12 cellular contexts compared by ENCODE assay signal in the genomic region with DNA sequence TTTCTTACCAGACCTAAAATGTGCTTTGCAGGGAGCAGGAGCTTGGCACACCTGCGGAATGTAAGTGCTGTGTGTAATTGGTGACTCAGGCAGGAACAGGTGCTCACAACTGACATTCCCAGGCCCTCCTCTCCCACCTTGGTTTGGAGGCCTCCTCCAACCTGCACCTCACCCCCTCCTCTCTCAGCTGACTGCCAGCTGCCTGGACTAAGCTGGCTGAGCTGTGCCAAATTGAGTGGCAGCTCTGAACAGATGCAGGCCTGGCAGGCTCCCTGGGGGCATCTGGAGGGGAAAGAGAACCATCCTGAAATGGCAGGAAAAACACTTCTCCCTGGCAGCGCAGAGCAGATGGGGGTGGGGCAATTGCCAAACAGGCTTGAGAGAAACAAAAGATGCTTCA.
DNase-seq lines count a peak whose midpoint lies in the region; ATAC-seq, FAIRE-seq and TF ChIP-seq lines count a peak whose summit lies in the region.
"Had no signal": no experiment of that assay in that cellular context is flagged by ENCODE, and none has a peak within 500 bp of the region (broad histone marks: within the 10 kb centered on the region; RNA-seq: fewer than 3 reads in every experiment).

No MANE protein-coding gene starts in this region.

- H3K4me1 ChIP-seq in pancreas (peaks cover 0 to 4% (median 0%) of the 10 kb centered on the region in 3 donors), Peyer's patch (no peaks in the 10 kb centered on the region)

- TF ChIP-seq POLR2A in Peyer's patch (IDR thresholded peaks at IDR 0.05), result no peak

- H3K27me3 ChIP-seq in pancreas, result no peaks in the 10 kb centered on the region
- H3K27me3 ChIP-seq in Peyer's patch, result no peaks in the 10 kb centered on the region

- H3K27ac ChIP-seq in pancreas (no peak overlapping the region), Peyer's patch (no peak overlapping the region)

- H3K36me3 ChIP-seq in pancreas (no peaks in the 10 kb centered on the region), Peyer's patch (no peaks in the 10 kb centered on the region)

- 64 to 71% methylated on average over 2 of the region's 2 CpGs for WGBS in pancreas, 2 donors

- peak; percentile 85 for DNase-seq in NCI-H1105 treated with DMSO at 0.1 percent for 48 hours (lab: John Stamatoyannopoulos, UW)
- DNase-seq in NCI-H345 (lab: John Stamatoyannopoulos, UW), result peak; percentile 85
- peak; percentile 9 for DNase-seq in epithelial cell of esophagus (ENCODE audit: low read depth)
- DNase-seq in pancreas, result peak in 5 of 6 donors; percentile 58 to 84 (median 69)
- DNase-seq in Peyer's patch, result no peak
- no peak for DNase-seq in glomerular visceral epithelial cell (ENCODE audit: extremely low spot score)
- DNase-seq in H4 (ENCODE audit: low spot score), result no peak
- DNase-seq: activated T-cell treated with anti-CD3 and anti-CD28 coated beads for 4 hours; naive thymus-derived CD8-positive, alpha-beta T cell; stimulated activated CD4-positive, alpha-beta T cell treated with anti-CD3 and anti-CD28 coated beads, Interleukin-12 subunit alpha, Interleukin-12 subunit beta, amount 100 ng/mL, for 4 hours had no signal

- FAIRE-seq in pancreas (lab: Jason Lieb, UNC), result no peak
- FAIRE-seq: keratinocyte had no signal

- H3K4me3 ChIP-seq in epithelial cell of esophagus (ENCODE audit: low read length) (no peak overlapping the region), pancreas (no peak overlapping the region), Peyer's patch (no peak overlapping the region)

- peak; percentile 32 to 91 (median 84) for ATAC-seq in pancreas
- no peak for ATAC-seq in GM18868 (IDR thresholded peaks at IDR 0.05; ENCODE audit: unreplicated experiment)
- ATAC-seq: naive thymus-derived CD8-positive, alpha-beta T cell had no signal

- intact Hi-C loops in pancreas (cut with DNase I), result no loop called here

- H3K9me3 ChIP-seq in pancreas (no peaks in the 10 kb centered on the region), Peyer's patch (no peaks in the 10 kb centered on the region)

- TF ChIP-seq CTCF in epithelial cell of esophagus (IDR thresholded peaks at IDR 0.05; ENCODE audit: insufficient read depth, low read depth, low read length, missing control alignments), result no peak
- no peak for TF ChIP-seq CTCF in pancreas (IDR thresholded peaks at IDR 0.05)
- no peak for TF ChIP-seq CTCF in Peyer's patch (IDR thresholded peaks at IDR 0.05)

Comparison
In these comparisons a context has a peak if more than half of its experiments do, and no peak if none do; other contexts are left out.
1. DNase-seq: peak in NCI-H1105 treated with DMSO at 0.1 percent for 48 hours (single experiment), NCI-H345 (single experiment), epithelial cell of esophagus (single experiment) and pancreas (5 of 6); none in Peyer's patch (0 of 3), glomerular visceral epithelial cell (single experiment) and H4 (single experiment).